2 cellular contexts compared by ENCODE assay signal in genomic region chr1:157968503-157968902, GRCh38.
TF ChIP-seq lines count a peak whose summit lies in the region.

No MANE protein-coding gene starts in this region.

TF ChIP-seq in A549, 52 proteins besides CTCF, POLR2A, EP300 and RAD21 (continued from another document):
- TF ChIP-seq MAFK (IDR thresholded peaks at IDR 0.05; ENCODE audit: partially characterized antibody): peak; percentile 76

TF ChIP-seq in IMR-90, 13 proteins besides CTCF, POLR2A, EP300 and RAD21 (continued from another document):
- TF ChIP-seq MAFK (IDR thresholded peaks at IDR 0.05; ENCODE audit: low read depth, low read length): peak; percentile 40; the same call in 1 of the 2 replicates
